In genomic region chr1:115907092-115907491, GRCh38 we compare ENCODE assay signal across 30 cellular contexts.
DNase-seq lines count a peak whose midpoint lies in the region; ATAC-seq and TF ChIP-seq lines count a peak whose summit lies in the region.
"Had no signal": no experiment of that assay in that cellular context is flagged by ENCODE, and none has a peak within 500 bp of the region (broad histone marks: within the 10 kb centered on the region; RNA-seq: fewer than 3 reads in every experiment).

No MANE protein-coding gene starts in this region.

- H3K27me3 Mint-ChIP-seq in stimulated activated naive B cell treated with anti-CD40 and anti-IgM and Interleukin-4, amounts not matched to agents 10 μg/mL and 1 μg/mL and 100 μg/mL, for 72 hours = no peaks in the 10 kb centered on the region
- H3K27me3 Mint-ChIP-seq: CD4-positive, alpha-beta T cell had no signal

- no peaks in the 10 kb centered on the region for H3F3A ChIP-seq in SK-N-SH (replicated peaks; ENCODE audit: insufficient read depth)

- no peaks in the 10 kb centered on the region for H4K20me1 ChIP-seq in SK-N-SH (ENCODE audit: insufficient read depth)
- H4K20me1 ChIP-seq: BLaER1; BLaER1 treated with 17β-estradiol and CSF1 and Interleukin-3, amounts not matched to agents 10 nM and 100 nM had no signal

- H3K9me3 ChIP-seq in SK-N-SH (no peaks in the 10 kb centered on the region), trophoblast cell (ENCODE audit: insufficient read depth, low read depth, low read length) (peaks cover 2% of the 10 kb centered on the region)
- H3K9me3 ChIP-seq: A549; BE2C; BLaER1; BLaER1 treated with 17β-estradiol and CSF1 and Interleukin-3, amounts not matched to agents 10 nM and 100 nM; Caco-2 had no signal

- no peaks in the 10 kb centered on the region for H3K27me3 ChIP-seq in SK-N-SH (ENCODE audit: insufficient read depth)
- no peaks in the 10 kb centered on the region for H3K27me3 ChIP-seq in trophoblast cell (ENCODE audit: insufficient read depth, low read length)
- H3K27me3 ChIP-seq: BLaER1; BLaER1 treated with 17β-estradiol and CSF1 and Interleukin-3, amounts not matched to agents 10 nM and 100 nM had no signal

- H2BK12ac ChIP-seq in trophoblast cell (ENCODE audit: low read length) = no peak overlapping the region

- POLR2A ChIA-PET in SK-N-SH (lab: Yijun Ruan, JAX) = no interaction called here

- CTCF ChIA-PET in SK-N-SH (lab: Yijun Ruan, JAX) = interaction anchor here (1.0 kb wide), 1 partner anchor 232 kb away, joined by 3 read pairs; no protein-coding TSS in a partner anchor

- no peak overlapping the region for H3K14ac ChIP-seq in trophoblast cell (ENCODE audit: low read length)

- no peak overlapping the region for H2AK5ac ChIP-seq in trophoblast cell (ENCODE audit: low read length)

- H3K36me3 ChIP-seq in SK-N-SH (replicated peaks in 1 of 2; ENCODE audit: control insufficient read depth in 1 of 2, insufficient read depth in 2 of 2, low read length in 1 of 2) (no peaks in the 10 kb centered on the region), trophoblast cell (ENCODE audit: control insufficient read depth in 1 of 2, insufficient read depth in 2 of 2, low read length in 2 of 2) (no peaks in the 10 kb centered on the region)
- H3K36me3 ChIP-seq: BE2C; BLaER1; BLaER1 treated with 17β-estradiol and CSF1 and Interleukin-3, amounts not matched to agents 10 nM and 100 nM had no signal

- no peak overlapping the region for H3K18ac ChIP-seq in trophoblast cell (ENCODE audit: low read length)

- DNase-seq in SK-N-SH = no peak
- no peak for DNase-seq in trophoblast cell
- no peak for DNase-seq in stimulated activated naive B cell treated with anti-CD40 and anti-IgM and Interleukin-4, amounts not matched to agents 10 μg/mL and 1 μg/mL and 100 μg/mL, for 72 hours
- DNase-seq: 8988T; ACHN; AML-193; BE2C; C1 segment of cervical spinal cord; CD4-positive, alpha-beta memory T cell; CD4-positive, alpha-beta T cell; CD4-positive, CD25-positive, alpha-beta regulatory T cell; CD8-positive, alpha-beta memory T cell; CD8-positive, alpha-beta T cell; COR-L47; DMS 273 treated with DMSO at 0.1 percent for 48 hours; DMS79; DMS79 treated with DMSO at 0.1 percent for 48 hours; DND-41; EL had no signal

- peaks cover 0 to 5% of the 10 kb centered on the region in 2 experiments; a peak in 2 of 4 replicates for H3K4me1 ChIP-seq in SK-N-SH (ENCODE audit: control insufficient read depth in 1 of 2, insufficient read depth in 2 of 2, low read depth in 1 of 2, low read length in 1 of 2)
- H3K4me1 ChIP-seq in trophoblast cell (ENCODE audit: control insufficient read depth in 1 of 2, insufficient read depth in 2 of 2, low read length in 2 of 2) = peaks cover 16 to 31% of the 10 kb centered on the region in 2 experiments
- H3K4me1 ChIP-seq: A549, BE2C, Caco-2 had no signal

- 28% methylated on average over 2 of the region's 2 CpGs for WGBS in SK-N-SH (ENCODE audit: low lambda C conversion rate)
- no CpG with 5 or more reads among the region's 2 CpGs for WGBS in trophoblast cell (ENCODE audit: extremely low coverage, insufficient coverage, insufficient read length)

- H2BK5ac ChIP-seq in trophoblast cell (ENCODE audit: low read depth, low read length, poor library complexity) = no peak overlapping the region

- no peak overlapping the region for H2BK120ac ChIP-seq in trophoblast cell (ENCODE audit: insufficient read depth, low read length, poor library complexity)

- H3K79me1 ChIP-seq in trophoblast cell (ENCODE audit: low read length) = peaks cover 10% of the 10 kb centered on the region

- H3K4me1 Mint-ChIP-seq in stimulated activated naive B cell treated with anti-CD40 and anti-IgM and Interleukin-4, amounts not matched to agents 10 μg/mL and 1 μg/mL and 100 μg/mL, for 72 hours = no peaks in the 10 kb centered on the region
- H3K4me1 Mint-ChIP-seq: B cell; CD14-positive monocyte; CD4-positive, alpha-beta memory T cell; CD4-positive, CD25-positive, alpha-beta regulatory T cell; CD8-positive, alpha-beta memory T cell had no signal

- H3K9me3 Mint-ChIP-seq in stimulated activated naive B cell treated with anti-CD40 and anti-IgM and Interleukin-4, amounts not matched to agents 10 μg/mL and 1 μg/mL and 100 μg/mL, for 72 hours = no peaks in the 10 kb centered on the region
- H3K9me3 Mint-ChIP-seq: CD14-positive monocyte; CD4-positive, alpha-beta T cell; CD8-positive, alpha-beta memory T cell; CD8-positive, alpha-beta T cell had no signal

- no peak overlapping the region for H4K12ac ChIP-seq in trophoblast cell (ENCODE audit: low read depth, low read length)

- no peak for TF ChIP-seq CTCF in SK-N-SH (IDR thresholded peaks at IDR 0.05)

- no peak overlapping the region for H4K91ac ChIP-seq in trophoblast cell (ENCODE audit: low read depth, low read length)

- H3K9ac ChIP-seq in SK-N-SH = no peak overlapping the region
- no peak overlapping the region for H3K9ac ChIP-seq in trophoblast cell (ENCODE audit: low read length)
- H3K9ac ChIP-seq: BLaER1; BLaER1 treated with 17β-estradiol and CSF1 and Interleukin-3, amounts not matched to agents 10 nM and 100 nM had no signal

- H3K9me2 ChIP-seq in SK-N-SH = no peaks in the 10 kb centered on the region

- no peak for TF ChIP-seq EP300 in SK-N-SH (IDR thresholded peaks at IDR 0.05; ENCODE audit: borderline replicate concordance in 1 of 2, low read depth in 1 of 2, low read length in 1 of 2)

- ATAC-seq in SK-N-SH treated with all-trans-retinoic acid at 6 μM for 48 hours = no peak
- ATAC-seq in stimulated activated naive B cell treated with anti-CD40 and anti-IgM and Interleukin-4, amounts not matched to agents 10 μg/mL and 1 μg/mL and 100 μg/mL, for 72 hours (replicated peaks) = no peak
- ATAC-seq in HG03139 (IDR thresholded peaks at IDR 0.05; ENCODE audit: unreplicated experiment) = no peak
- no peak for ATAC-seq in GM18511 (IDR thresholded peaks at IDR 0.05; ENCODE audit: unreplicated experiment)
- ATAC-seq: A549; CD8-positive, alpha-beta T cell had no signal

- H3K79me2 ChIP-seq in SK-N-SH (ENCODE audit: insufficient read depth) (no peaks in the 10 kb centered on the region), trophoblast cell (ENCODE audit: control insufficient read depth, insufficient read depth, low read length, poor library complexity) (peaks cover 2% of the 10 kb centered on the region)

- TF ChIP-seq RAD21 in SK-N-SH (IDR thresholded peaks at IDR 0.05; ENCODE audit: low read length) = no peak

- H3K23ac ChIP-seq in trophoblast cell (ENCODE audit: low read length) = no peak overlapping the region

- H4K8ac ChIP-seq in trophoblast cell (ENCODE audit: low read depth, low read length) = no peak overlapping the region

- no peak overlapping the region for H3K4me3 Mint-ChIP-seq in stimulated activated naive B cell treated with anti-CD40 and anti-IgM and Interleukin-4, amounts not matched to agents 10 μg/mL and 1 μg/mL and 100 μg/mL, for 72 hours
- H3K4me3 Mint-ChIP-seq: B cell; CD14-positive monocyte; CD4-positive, alpha-beta memory T cell; CD4-positive, alpha-beta T cell; CD4-positive, CD25-positive, alpha-beta regulatory T cell; CD8-positive, alpha-beta memory T cell; CD8-positive, alpha-beta T cell had no signal

- H3K27ac ChIP-seq in SK-N-SH (ENCODE audit: low read depth in 2 of 2, low read length in 1 of 2) (no peak overlapping the region), trophoblast cell (ENCODE audit: low read depth, low read length) (peak overlapping the region; percentile 7)
- H3K27ac ChIP-seq: 22Rv1; A549; BLaER1; BLaER1 treated with 17β-estradiol and CSF1 and Interleukin-3, amounts not matched to agents 10 nM and 100 nM; C4-2B had no signal

- H3K4me3 ChIP-seq in SK-N-SH (ENCODE audit: low read depth in 2 of 2, low read length in 1 of 2) (no peak overlapping the region), trophoblast cell (ENCODE audit: low read depth, low read length) (no peak overlapping the region)
- H3K4me3 ChIP-seq: A549; BLaER1; BLaER1 treated with 17β-estradiol and CSF1 and Interleukin-3, amounts not matched to agents 10 nM and 100 nM had no signal

- H3K27ac Mint-ChIP-seq in stimulated activated naive B cell treated with anti-CD40 and anti-IgM and Interleukin-4, amounts not matched to agents 10 μg/mL and 1 μg/mL and 100 μg/mL, for 72 hours = no peak overlapping the region
- H3K27ac Mint-ChIP-seq: B cell; CD14-positive monocyte; CD4-positive, alpha-beta memory T cell; CD4-positive, alpha-beta T cell; CD4-positive, CD25-positive, alpha-beta regulatory T cell; CD8-positive, alpha-beta memory T cell; CD8-positive, alpha-beta T cell had no signal

- H3K4me2 ChIP-seq in SK-N-SH = no peak overlapping the region
- H3K4me2 ChIP-seq in trophoblast cell (ENCODE audit: low read length) = no peak overlapping the region
- H3K4me2 ChIP-seq: A549; BLaER1; BLaER1 treated with 17β-estradiol and CSF1 and Interleukin-3, amounts not matched to agents 10 nM and 100 nM had no signal

- H2AFZ ChIP-seq in SK-N-SH (ENCODE audit: low read depth) (no peak overlapping the region), trophoblast cell (ENCODE audit: insufficient read depth, low read length, poor library complexity) (no peak overlapping the region)

- no peak overlapping the region for H3K4ac ChIP-seq in trophoblast cell (ENCODE audit: low read depth, low read length)

- no peaks in the 10 kb centered on the region for H3K36me3 Mint-ChIP-seq in stimulated activated naive B cell treated with anti-CD40 and anti-IgM and Interleukin-4, amounts not matched to agents 10 μg/mL and 1 μg/mL and 100 μg/mL, for 72 hours
- H3K36me3 Mint-ChIP-seq: CD14-positive monocyte; CD4-positive, alpha-beta memory T cell; CD4-positive, CD25-positive, alpha-beta regulatory T cell; CD8-positive, alpha-beta memory T cell; CD8-positive, alpha-beta T cell had no signal

TF ChIP-seq in SK-N-SH, 30 proteins besides CTCF, POLR2A, EP300 and RAD21:
- no peak for TF ChIP-seq TEAD4 (IDR thresholded peaks at IDR 0.05; ENCODE audit: borderline replicate concordance, insufficient read depth)
- peak; percentile 55 for TF ChIP-seq GATA2 (CRISPR knock-in tag; IDR thresholded peaks at IDR 0.05)

TF ChIP-seq in SK-N-SH treated with all-trans-retinoic acid at 6 μM for 48 hours, 23 proteins besides CTCF, POLR2A, EP300 and RAD21 (continues in another document):
- TF ChIP-seq, protein P1, sequence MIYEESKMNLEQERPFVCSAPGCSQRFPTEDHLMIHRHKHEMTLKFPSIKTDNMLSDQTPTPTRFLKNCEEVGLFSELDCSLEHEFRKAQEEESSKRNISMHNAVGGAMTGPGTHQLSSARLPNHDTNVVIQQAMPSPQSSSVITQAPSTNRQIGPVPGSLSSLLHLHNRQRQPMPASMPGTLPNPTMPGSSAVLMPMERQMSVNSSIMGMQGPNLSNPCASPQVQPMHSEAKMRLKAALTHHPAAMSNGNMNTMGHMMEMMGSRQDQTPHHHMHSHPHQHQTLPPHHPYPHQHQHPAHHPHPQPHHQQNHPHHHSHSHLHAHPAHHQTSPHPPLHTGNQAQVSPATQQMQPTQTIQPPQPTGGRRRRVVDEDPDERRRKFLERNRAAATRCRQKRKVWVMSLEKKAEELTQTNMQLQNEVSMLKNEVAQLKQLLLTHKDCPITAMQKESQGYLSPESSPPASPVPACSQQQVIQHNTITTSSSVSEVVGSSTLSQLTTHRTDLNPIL (CRISPR knock-in tag; IDR thresholded peaks at IDR 0.05; ENCODE audit: low read depth) = no peak
